In genomic region chr3:184189421-184189820, GRCh38 we compare ENCODE assay signal across 35 cellular contexts. TPM values are rescaled to one million over a fixed set of nuclear protein-coding genes. Genes with fewer than 3 reads are reported as not detected.
"Had no signal": no experiment of that assay in that cellular context is flagged by ENCODE, and none has a peak within 500 bp of the region (broad histone marks: within the 10 kb centered on the region; RNA-seq: fewer than 3 reads in every experiment).

No MANE protein-coding gene starts in this region.

- DNase-seq: activated CD4-positive, alpha-beta memory T cell treated with anti-CD3 and anti-CD28 coated beads for 36 hours; activated CD4-positive, alpha-beta T cell treated with anti-CD3 and anti-CD28 coated beads for 36 hours; activated CD4-positive, alpha-beta T cell treated with anti-CD3 and anti-CD28 coated beads, Interleukin-2, amount 10 ng/mL, durations not matched to agents 24 days and 14 days; activated CD4-positive, CD25-positive, alpha-beta regulatory T cell; activated CD4-positive, CD25-positive, alpha-beta regulatory T cell treated with anti-CD3 and anti-CD28 coated beads, Interleukin-2, amount 50 U/mL, for 72 hours; activated CD8-positive, alpha-beta memory T cell treated with anti-CD3 and anti-CD28 coated beads, Interleukin-2, amount 10 ng/mL, durations not matched to agents 7 days and 5 days; activated CD8-positive, alpha-beta memory T cell treated with anti-CD3 and anti-CD28 coated beads, Interleukin-2, amount 50 U/mL, for 4 hours; activated CD8-positive, alpha-beta T cell treated with anti-CD3 and anti-CD28 coated beads, Interleukin-2, amount 10 ng/mL, durations not matched to agents 7 days and 5 days; activated effector memory CD4-positive, alpha-beta T cell treated with anti-CD3 and anti-CD28 coated beads, Interleukin-2, amount 50 U/mL, for 16 hours; activated naive CD4-positive, alpha-beta T cell treated with anti-CD3 and anti-CD28 coated beads for 36 hours; activated naive CD8-positive, alpha-beta T cell treated with anti-CD3 and anti-CD28 coated beads for 36 hours; activated naive CD8-positive, alpha-beta T cell treated with anti-CD3 and anti-CD28 coated beads, Interleukin-2, amount 50 U/mL, for 24 hours; activated T-cell treated with anti-CD3 and anti-CD28 coated beads, Interleukin-2, amount 50 U/mL, for 1 hour; adrenal gland; amygdala; aorta; body of pancreas; central memory CD4-positive, alpha-beta T cell; cerebellar nuclear complex; colonic mucosa; effector CD8-positive, alpha-beta T cell; esophagus squamous epithelium; foreskin melanocyte; head of caudate nucleus; T-helper 1 cell; T-helper 2 cell had no signal

- H3K27me3 ChIP-seq: adrenal gland, body of pancreas, colonic mucosa, esophagus squamous epithelium, gastroesophageal sphincter had no signal

- H3K27me3 Mint-ChIP-seq: activated CD4-positive, alpha-beta memory T cell treated with anti-CD3 and anti-CD28 coated beads for 36 hours; activated CD4-positive, alpha-beta T cell treated with anti-CD3 and anti-CD28 coated beads for 36 hours; activated CD4-positive, alpha-beta T cell treated with anti-CD3 and anti-CD28 coated beads, Interleukin-2, amount 10 ng/mL, durations not matched to agents 24 days and 14 days; activated CD8-positive, alpha-beta memory T cell treated with anti-CD3 and anti-CD28 coated beads, Interleukin-2, amount 10 ng/mL, durations not matched to agents 7 days and 5 days; activated naive CD4-positive, alpha-beta T cell treated with anti-CD3 and anti-CD28 coated beads, Interleukin-2, amount 50 U/mL, for 24 hours; activated naive CD8-positive, alpha-beta T cell treated with anti-CD3 and anti-CD28 coated beads for 36 hours; activated naive CD8-positive, alpha-beta T cell treated with anti-CD3 and anti-CD28 coated beads, Interleukin-2, amount 50 U/mL, for 24 hours; activated T-helper 17 cell treated with anti-CD3 and anti-CD28 coated beads, Interleukin-2, amount 50 U/mL, for 72 hours had no signal

- ATAC-seq: activated CD4-positive, alpha-beta T cell treated with anti-CD3 and anti-CD28 coated beads for 36 hours; activated CD8-positive, alpha-beta memory T cell treated with anti-CD3 and anti-CD28 coated beads, Interleukin-2, amount 10 ng/mL, durations not matched to agents 7 days and 5 days; activated CD8-positive, alpha-beta T cell treated with anti-CD3 and anti-CD28 coated beads, Interleukin-2, amount 10 ng/mL, durations not matched to agents 7 days and 5 days; activated naive CD8-positive, alpha-beta T cell treated with anti-CD3 and anti-CD28 coated beads, Interleukin-2, amount 50 U/mL, for 24 hours; activated T-helper 17 cell treated with anti-CD3 and anti-CD28 coated beads, Interleukin-2, amount 50 U/mL, for 72 hours; body of pancreas; gastroesophageal sphincter had no signal

- H3K4me3 Mint-ChIP-seq: activated CD4-positive, alpha-beta memory T cell treated with anti-CD3 and anti-CD28 coated beads for 36 hours; activated CD4-positive, alpha-beta T cell treated with anti-CD3 and anti-CD28 coated beads for 36 hours; activated CD4-positive, alpha-beta T cell treated with anti-CD3 and anti-CD28 coated beads, Interleukin-2, amount 10 ng/mL, durations not matched to agents 24 days and 14 days; activated CD8-positive, alpha-beta memory T cell treated with anti-CD3 and anti-CD28 coated beads, Interleukin-2, amount 10 ng/mL, durations not matched to agents 7 days and 5 days; activated CD8-positive, alpha-beta T cell treated with anti-CD3 and anti-CD28 coated beads, Interleukin-2, amount 10 ng/mL, durations not matched to agents 7 days and 5 days; activated naive CD4-positive, alpha-beta T cell treated with anti-CD3 and anti-CD28 coated beads for 36 hours; activated naive CD4-positive, alpha-beta T cell treated with anti-CD3 and anti-CD28 coated beads, Interleukin-2, amount 50 U/mL, for 24 hours; activated naive CD8-positive, alpha-beta T cell treated with anti-CD3 and anti-CD28 coated beads for 36 hours; activated naive CD8-positive, alpha-beta T cell treated with anti-CD3 and anti-CD28 coated beads, Interleukin-2, amount 50 U/mL, for 24 hours had no signal

- H3K27ac ChIP-seq: body of pancreas, colonic mucosa, epithelial cell of prostate, esophagus squamous epithelium, gastroesophageal sphincter had no signal

- H3K9me3 ChIP-seq: adrenal gland, body of pancreas, colonic mucosa, esophagus squamous epithelium, gastroesophageal sphincter had no signal

- H3K27ac Mint-ChIP-seq: activated CD4-positive, alpha-beta memory T cell treated with anti-CD3 and anti-CD28 coated beads for 36 hours; activated CD4-positive, alpha-beta T cell treated with anti-CD3 and anti-CD28 coated beads for 36 hours; activated CD4-positive, alpha-beta T cell treated with anti-CD3 and anti-CD28 coated beads, Interleukin-2, amount 10 ng/mL, durations not matched to agents 24 days and 14 days; activated CD8-positive, alpha-beta memory T cell treated with anti-CD3 and anti-CD28 coated beads, Interleukin-2, amount 10 ng/mL, durations not matched to agents 7 days and 5 days; activated CD8-positive, alpha-beta T cell treated with anti-CD3 and anti-CD28 coated beads, Interleukin-2, amount 10 ng/mL, durations not matched to agents 7 days and 5 days; activated naive CD4-positive, alpha-beta T cell treated with anti-CD3 and anti-CD28 coated beads for 36 hours; activated naive CD4-positive, alpha-beta T cell treated with anti-CD3 and anti-CD28 coated beads, Interleukin-2, amount 50 U/mL, for 24 hours; activated naive CD8-positive, alpha-beta T cell treated with anti-CD3 and anti-CD28 coated beads for 36 hours; activated naive CD8-positive, alpha-beta T cell treated with anti-CD3 and anti-CD28 coated beads, Interleukin-2, amount 50 U/mL, for 24 hours; activated T-helper 17 cell treated with anti-CD3 and anti-CD28 coated beads, Interleukin-2, amount 50 U/mL, for 72 hours had no signal

- H3K9me3 Mint-ChIP-seq: activated CD4-positive, alpha-beta memory T cell treated with anti-CD3 and anti-CD28 coated beads for 36 hours; activated CD4-positive, alpha-beta T cell treated with anti-CD3 and anti-CD28 coated beads, Interleukin-2, amount 10 ng/mL, durations not matched to agents 24 days and 14 days; activated naive CD4-positive, alpha-beta T cell treated with anti-CD3 and anti-CD28 coated beads for 36 hours; activated naive CD4-positive, alpha-beta T cell treated with anti-CD3 and anti-CD28 coated beads, Interleukin-2, amount 50 U/mL, for 24 hours; activated naive CD8-positive, alpha-beta T cell treated with anti-CD3 and anti-CD28 coated beads for 36 hours; activated naive CD8-positive, alpha-beta T cell treated with anti-CD3 and anti-CD28 coated beads, Interleukin-2, amount 50 U/mL, for 24 hours; activated T-helper 17 cell treated with anti-CD3 and anti-CD28 coated beads, Interleukin-2, amount 50 U/mL, for 72 hours had no signal

RNA-seq across cellular contexts. Expression of gene VWA5B2, which starts 40.0 kb away (rescaled TPM):
- total RNA-seq: activated CD4-positive, alpha-beta memory T cell treated with anti-CD3 and anti-CD28 coated beads for 36 hours; activated CD4-positive, alpha-beta T cell treated with anti-CD3 and anti-CD28 coated beads for 36 hours; activated CD4-positive, alpha-beta T cell treated with anti-CD3 and anti-CD28 coated beads, Interleukin-2, amount 10 ng/mL, durations not matched to agents 24 days and 14 days; activated CD8-positive, alpha-beta memory T cell treated with anti-CD3 and anti-CD28 coated beads for 36 hours; activated CD8-positive, alpha-beta memory T cell treated with anti-CD3 and anti-CD28 coated beads, Interleukin-2, amount 10 ng/mL, durations not matched to agents 7 days and 5 days; activated CD8-positive, alpha-beta T cell treated with anti-CD3 and anti-CD28 coated beads, Interleukin-2, amount 10 ng/mL, durations not matched to agents 7 days and 5 days; activated naive CD4-positive, alpha-beta T cell treated with anti-CD3 and anti-CD28 coated beads for 36 hours; activated naive CD8-positive, alpha-beta T cell treated with anti-CD3 and anti-CD28 coated beads for 36 hours; activated T-helper 17 cell treated with anti-CD3 and anti-CD28 coated beads, Interleukin-2, amount 50 U/mL, for 72 hours; aorta; dermis microvascular lymphatic vessel endothelial cell; endothelial cell of umbilical vein; fibroblast of lung; fibroblast of villous mesenchyme had no signal
- polyA plus RNA-seq: fibroblast of lung had no signal
